In genomic region chr2:38925982-38926381, GRCh38 we compare ENCODE assay signal across 20 cellular contexts.
"Had no signal": no experiment of that assay in that cellular context is flagged by ENCODE, and none has a peak within 500 bp of the region (broad histone marks: within the 10 kb centered on the region; RNA-seq: fewer than 3 reads in every experiment).

No MANE protein-coding gene starts in this region.

- H3K36me3 Mint-ChIP-seq: activated naive CD4-positive, alpha-beta T cell treated with anti-CD3 and anti-CD28 coated beads, Interleukin-2, amount 10 ng/mL, durations not matched to agents 7 days and 5 days; memory B cell; T-cell had no signal

- H3K27ac ChIP-seq: adrenal gland, heart left ventricle, left lung, pancreas, WERI-Rb-1 had no signal

- H3K27me3 Mint-ChIP-seq: activated T-helper 17 cell treated with anti-CD3 and anti-CD28 coated beads, Interleukin-2, amount 50 U/mL, for 72 hours; stimulated activated naive CD8-positive, alpha-beta T cell treated with anti-CD3 and anti-CD28 coated beads, Interleukin-15, Interleukin-2, amounts not matched to agents 100 ng/mL and 50 ng/mL, for 24 hours had no signal

- H3K4me1 Mint-ChIP-seq: activated CD4-positive, alpha-beta T cell treated with anti-CD3 and anti-CD28 coated beads, Interleukin-2, amount 10 ng/mL, durations not matched to agents 24 days and 14 days; activated naive CD4-positive, alpha-beta T cell treated with anti-CD3 and anti-CD28 coated beads, Interleukin-2, amount 10 ng/mL, durations not matched to agents 7 days and 5 days; activated T-helper 17 cell treated with anti-CD3 and anti-CD28 coated beads, Interleukin-2, amount 50 U/mL, for 72 hours; neural crest cell; T-cell had no signal

- DNase-seq: activated CD4-positive, alpha-beta T cell treated with anti-CD3 and anti-CD28 coated beads, Interleukin-2, amount 10 ng/mL, durations not matched to agents 24 days and 14 days; activated CD8-positive, alpha-beta memory T cell treated with anti-CD3 and anti-CD28 coated beads for 24 hours; activated naive CD4-positive, alpha-beta T cell treated with anti-CD3 and anti-CD28 coated beads, Interleukin-2, amount 10 ng/mL, durations not matched to agents 7 days and 5 days; activated T-cell treated with anti-CD3 and anti-CD28 coated beads for 4 hours; adrenal gland; dermis blood vessel endothelial cell; foreskin fibroblast; heart left ventricle; left lung; pancreas; stimulated activated CD4-positive, alpha-beta T cell treated with anti-CD3 and anti-CD28 coated beads, Interleukin-4, amount 100 ng/mL, for 1 hour; stimulated activated CD8-positive, alpha-beta memory T cell treated with anti-CD3 and anti-CD28 coated beads, Interleukin-4, amount 100 ng/mL, for 48 hours; T-cell; T1000; WERI-Rb-1 had no signal

- H3K9me3 ChIP-seq: adrenal gland, heart left ventricle, left lung, pancreas had no signal

- H3K4me3 Mint-ChIP-seq: activated CD4-positive, alpha-beta T cell treated with anti-CD3 and anti-CD28 coated beads, Interleukin-2, amount 10 ng/mL, durations not matched to agents 24 days and 14 days; activated naive CD4-positive, alpha-beta T cell treated with anti-CD3 and anti-CD28 coated beads, Interleukin-2, amount 10 ng/mL, durations not matched to agents 7 days and 5 days; activated T-helper 17 cell treated with anti-CD3 and anti-CD28 coated beads, Interleukin-2, amount 50 U/mL, for 72 hours; memory B cell; neural crest cell; stimulated activated naive CD8-positive, alpha-beta T cell treated with anti-CD3 and anti-CD28 coated beads, Interleukin-15, Interleukin-2, amounts not matched to agents 100 ng/mL and 50 ng/mL, for 24 hours; T-cell had no signal

- ATAC-seq: activated T-helper 17 cell treated with anti-CD3 and anti-CD28 coated beads, Interleukin-2, amount 50 U/mL, for 72 hours; heart left ventricle; left lung; pancreas; T-cell had no signal

- H3K9me3 Mint-ChIP-seq: activated CD4-positive, alpha-beta T cell treated with anti-CD3 and anti-CD28 coated beads, Interleukin-2, amount 10 ng/mL, durations not matched to agents 24 days and 14 days; activated naive CD4-positive, alpha-beta T cell treated with anti-CD3 and anti-CD28 coated beads, Interleukin-2, amount 10 ng/mL, durations not matched to agents 7 days and 5 days; activated T-helper 17 cell treated with anti-CD3 and anti-CD28 coated beads, Interleukin-2, amount 50 U/mL, for 72 hours; memory B cell; neural crest cell; stimulated activated naive CD8-positive, alpha-beta T cell treated with anti-CD3 and anti-CD28 coated beads, Interleukin-15, Interleukin-2, amounts not matched to agents 100 ng/mL and 50 ng/mL, for 24 hours; T-cell had no signal

- H3K27me3 ChIP-seq: adrenal gland, heart left ventricle, left lung, pancreas had no signal

- FAIRE-seq: keratinocyte, pancreas had no signal

- H3K4me3 ChIP-seq: adrenal gland, heart left ventricle, left lung, pancreas had no signal

- H3K4me1 ChIP-seq: adrenal gland, left lung, pancreas had no signal

- H3K27ac Mint-ChIP-seq: activated CD4-positive, alpha-beta T cell treated with anti-CD3 and anti-CD28 coated beads, Interleukin-2, amount 10 ng/mL, durations not matched to agents 24 days and 14 days; activated naive CD4-positive, alpha-beta T cell treated with anti-CD3 and anti-CD28 coated beads, Interleukin-2, amount 10 ng/mL, durations not matched to agents 7 days and 5 days; activated T-helper 17 cell treated with anti-CD3 and anti-CD28 coated beads, Interleukin-2, amount 50 U/mL, for 72 hours; memory B cell; stimulated activated naive CD8-positive, alpha-beta T cell treated with anti-CD3 and anti-CD28 coated beads, Interleukin-15, Interleukin-2, amounts not matched to agents 100 ng/mL and 50 ng/mL, for 24 hours; T-cell had no signal

- H3K36me3 ChIP-seq: heart left ventricle, left lung, pancreas, WERI-Rb-1 had no signal
